Comparison of ENCODE assay signal across 20 cellular contexts in the genomic region with DNA sequence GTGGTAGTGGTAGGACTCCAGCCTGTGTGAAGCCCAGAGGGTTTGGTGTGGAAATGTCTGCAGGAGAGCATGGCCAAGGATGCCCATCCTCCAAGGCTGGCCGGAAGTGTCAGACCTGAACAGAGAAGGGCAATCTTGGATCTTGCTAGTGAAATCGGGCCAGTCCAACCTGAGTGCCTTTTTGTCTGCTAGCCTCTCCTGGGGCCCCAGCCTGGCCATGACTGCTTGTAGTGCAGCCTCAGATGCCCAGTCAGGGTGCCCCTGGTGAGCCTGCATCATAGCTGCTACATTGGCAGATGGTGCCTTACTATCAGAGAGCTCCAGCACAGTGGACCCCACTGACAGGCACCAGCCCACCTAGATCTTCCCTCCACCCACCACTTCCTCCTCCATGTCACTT.
A peak's percentile ranks its signal among the peaks of the same experiment; 100 is the strongest.
DNase-seq lines count a peak whose midpoint lies in the region; ATAC-seq and TF ChIP-seq lines count a peak whose summit lies in the region.
"Had no signal": no experiment of that assay in that cellular context is flagged by ENCODE, and none has a peak within 500 bp of the region (broad histone marks: within the 10 kb centered on the region; RNA-seq: fewer than 3 reads in every experiment).

No MANE protein-coding gene starts in this region.

- no peaks in the 10 kb centered on the region for H3K27me3 ChIP-seq in mesenchymal stem cell (ENCODE audit: control insufficient read depth in 1 of 2, insufficient read depth in 1 of 2, low read length in 2 of 2)
- H3K27me3 ChIP-seq: BLaER1 had no signal

- no peak overlapping the region for H2AFZ ChIP-seq in mesenchymal stem cell (ENCODE audit: low read depth, low read length)

- H2BK12ac ChIP-seq in mesenchymal stem cell (ENCODE audit: low read length in 2 of 2): peak overlapping the region; percentile 7 to 50

- H3K27me3 Mint-ChIP-seq in stimulated activated naive CD8-positive, alpha-beta T cell treated with anti-CD3 and anti-CD28 coated beads, Interleukin-15, amount 100 ng/mL, for 72 hours: no peaks in the 10 kb centered on the region
- H3K27me3 Mint-ChIP-seq in mesothelial cell of epicardium (ENCODE audit: low read depth): no peaks in the 10 kb centered on the region
- H3K27me3 Mint-ChIP-seq: B cell; CD4-positive, CD25-positive, alpha-beta regulatory T cell had no signal

- peaks cover 4% of the 10 kb centered on the region for H3K9me3 ChIP-seq in mesenchymal stem cell (ENCODE audit: control insufficient read depth, low read length)
- H3K9me3 ChIP-seq: BLaER1, Caco-2 had no signal

- H3K79me1 ChIP-seq in mesenchymal stem cell (replicated peaks; ENCODE audit: low read length, poor library complexity, severe bottlenecking): no peaks in the 10 kb centered on the region

- H3K27ac ChIP-seq in mesenchymal stem cell (ENCODE audit: low read length, poor library complexity, severe bottlenecking): no peak overlapping the region
- H3K27ac ChIP-seq: 22Rv1, BLaER1, C4-2B had no signal

- peaks cover 4 to 8% of the 10 kb centered on the region in 2 donors for H3K9me3 Mint-ChIP-seq in stimulated activated naive CD8-positive, alpha-beta T cell treated with anti-CD3 and anti-CD28 coated beads, Interleukin-15, amount 100 ng/mL, for 72 hours
- H3K9me3 Mint-ChIP-seq in mesothelial cell of epicardium: peaks cover 11% of the 10 kb centered on the region

- no peaks in the 10 kb centered on the region for H3K36me3 ChIP-seq in mesenchymal stem cell (ENCODE audit: control insufficient read depth in 1 of 2, insufficient read depth in 2 of 2, low read depth in 1 of 2, low read length in 2 of 2)
- H3K36me3 ChIP-seq: BLaER1 had no signal

- no peak overlapping the region for H3K4ac ChIP-seq in mesenchymal stem cell (ENCODE audit: low read depth in 1 of 2, low read length in 2 of 2)

- no peak overlapping the region for H3K18ac ChIP-seq in mesenchymal stem cell (ENCODE audit: low read depth in 1 of 2, low read length in 2 of 2)

- H2BK5ac ChIP-seq in mesenchymal stem cell (ENCODE audit: low read depth, low read length, poor library complexity, severe bottlenecking): no peak overlapping the region

- H4K8ac ChIP-seq in mesenchymal stem cell (ENCODE audit: low read length): no peak overlapping the region

- no peaks in the 10 kb centered on the region for H3K4me1 Mint-ChIP-seq in stimulated activated naive CD8-positive, alpha-beta T cell treated with anti-CD3 and anti-CD28 coated beads, Interleukin-15, amount 100 ng/mL, for 72 hours
- peaks cover 5% of the 10 kb centered on the region for H3K4me1 Mint-ChIP-seq in mesothelial cell of epicardium
- H3K4me1 Mint-ChIP-seq: B cell; CD4-positive, CD25-positive, alpha-beta regulatory T cell had no signal

- H2BK15ac ChIP-seq in mesenchymal stem cell (ENCODE audit: low read depth, poor library complexity, severe bottlenecking): peak overlapping the region; percentile 86

- no peak overlapping the region for H3K4me2 ChIP-seq in mesenchymal stem cell (ENCODE audit: low read length, poor library complexity, severe bottlenecking)
- H3K4me2 ChIP-seq: BLaER1 had no signal

- H3K4me3 ChIP-seq in mesenchymal stem cell (ENCODE audit: insufficient read depth in 1 of 2, low read depth in 1 of 2, low read length in 2 of 2) (no peak overlapping the region), foreskin fibroblast (ENCODE audit: low read depth in 1 of 2, low read length in 2 of 2) (no peak overlapping the region)
- H3K4me3 ChIP-seq: BLaER1 had no signal

- peak; percentile 37 for ATAC-seq in stimulated activated naive CD8-positive, alpha-beta T cell treated with anti-CD3 and anti-CD28 coated beads, Interleukin-15, amount 100 ng/mL, for 72 hours
- no peak for ATAC-seq in stimulated activated naive CD8-positive, alpha-beta T cell treated with anti-CD3 and anti-CD28 coated beads, Interleukin-15, Interleukin-2, amounts not matched to agents 100 U/mL and 50 U/mL, for 24 hours
- ATAC-seq: CD8-positive, alpha-beta T cell had no signal

- no peak overlapping the region for H3K4me3 Mint-ChIP-seq in stimulated activated naive CD8-positive, alpha-beta T cell treated with anti-CD3 and anti-CD28 coated beads, Interleukin-15, amount 100 ng/mL, for 72 hours
- no peak overlapping the region for H3K4me3 Mint-ChIP-seq in mesothelial cell of epicardium
- H3K4me3 Mint-ChIP-seq: B cell; CD4-positive, CD25-positive, alpha-beta regulatory T cell; CD8-positive, alpha-beta T cell had no signal

- no peak overlapping the region for H3K23ac ChIP-seq in mesenchymal stem cell (ENCODE audit: low read length in 2 of 2)

- DNase-seq in stimulated activated naive CD8-positive, alpha-beta T cell treated with anti-CD3 and anti-CD28 coated beads, Interleukin-15, amount 100 ng/mL, for 72 hours: no peak
- DNase-seq in stimulated activated naive CD8-positive, alpha-beta T cell treated with anti-CD3 and anti-CD28 coated beads, Interleukin-15, Interleukin-2, amounts not matched to agents 100 U/mL and 50 U/mL, for 24 hours: no peak
- DNase-seq in mesenchymal stem cell (no peak), posterior vena cava (ENCODE audit: low spot score) (peak; percentile 69), activated T-cell treated with anti-CD3 and anti-CD28 coated beads for 4 hours (no peak), mesothelial cell of epicardium (ENCODE audit: low spot score in 2 of 2, unreplicated experiment in 2 of 2) (no peak), foreskin fibroblast (no peak)
- DNase-seq in effector CD4-positive, alpha-beta T cell: no peak
- DNase-seq: Caco-2; CD4-positive, CD25-positive, alpha-beta regulatory T cell; CD8-positive, alpha-beta T cell; DMS153; DND-41; GOT3; H7; HCEC 1CT had no signal

- H3K36me3 Mint-ChIP-seq in mesothelial cell of epicardium: peaks cover 4% of the 10 kb centered on the region
- H3K36me3 Mint-ChIP-seq: CD4-positive, CD25-positive, alpha-beta regulatory T cell; CD8-positive, alpha-beta T cell had no signal

- no peak for TF ChIP-seq CTCF in mesothelial cell of epicardium (IDR thresholded peaks at IDR 0.05; ENCODE audit: unreplicated experiment)
- TF ChIP-seq CTCF in foreskin fibroblast (IDR thresholded peaks at IDR 0.05; ENCODE audit: low read depth, low read length): no peak

- 97% methylated on average over 2 of the region's 2 CpGs for WGBS in mesenchymal stem cell

- H4K91ac ChIP-seq in mesenchymal stem cell (ENCODE audit: low read length): no peak overlapping the region

- H3K27ac Mint-ChIP-seq in stimulated activated naive CD8-positive, alpha-beta T cell treated with anti-CD3 and anti-CD28 coated beads, Interleukin-15, amount 100 ng/mL, for 72 hours: no peak overlapping the region
- no peak overlapping the region for H3K27ac Mint-ChIP-seq in mesothelial cell of epicardium
- H3K27ac Mint-ChIP-seq: B cell; CD4-positive, CD25-positive, alpha-beta regulatory T cell; CD8-positive, alpha-beta T cell had no signal

- H3K9ac ChIP-seq in mesenchymal stem cell (ENCODE audit: low read length): no peak overlapping the region
- H3K9ac ChIP-seq: BLaER1 had no signal

- H2BK120ac ChIP-seq in mesenchymal stem cell (ENCODE audit: low read depth, low read length): no peak overlapping the region

- intact Hi-C loops in posterior vena cava (cut with DNase I): no loop called here

- H3K14ac ChIP-seq in mesenchymal stem cell (ENCODE audit: low read length in 2 of 2): peak overlapping the region in 1 of 2 experiments; percentile 30

- no peaks in the 10 kb centered on the region for H3K4me1 ChIP-seq in mesenchymal stem cell (ENCODE audit: control insufficient read depth, insufficient read depth, low read depth, low read length)
- H3K4me1 ChIP-seq: BLaER1, Caco-2 had no signal

- no peak overlapping the region for H2AK5ac ChIP-seq in mesenchymal stem cell (ENCODE audit: low read length, severe bottlenecking)
